ENCODE assay signal across 25 cellular contexts in the genomic region with DNA sequence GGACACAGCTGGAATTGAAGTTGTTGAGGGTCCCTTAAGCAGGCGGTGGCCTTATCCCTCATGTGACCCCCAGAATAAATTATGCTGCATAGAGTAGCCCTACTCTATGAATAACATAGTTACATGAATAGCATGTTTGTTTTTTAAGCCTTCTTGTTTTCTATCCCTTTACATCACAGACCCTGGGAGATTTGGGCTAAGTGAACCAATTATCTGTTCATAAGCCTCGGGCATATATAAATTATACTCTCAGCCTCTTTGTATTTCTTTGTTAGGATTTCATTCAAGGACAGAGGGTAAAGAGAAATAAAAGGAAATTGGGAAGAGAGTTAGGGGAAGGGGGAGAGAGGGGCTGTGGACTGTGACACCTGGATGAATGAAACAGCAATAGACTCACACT. TPM values are rescaled to one million over a fixed set of nuclear protein-coding genes. Genes with fewer than 3 reads are reported as not detected.
DNase-seq lines count a peak whose midpoint lies in the region; ATAC-seq and FAIRE-seq lines count a peak whose summit lies in the region.
"Had no signal": no experiment of that assay in that cellular context is flagged by ENCODE, and none has a peak within 500 bp of the region (broad histone marks: within the 10 kb centered on the region; RNA-seq: fewer than 3 reads in every experiment).

No MANE protein-coding gene starts in this region.

- 87 to 90% methylated on average over 2 of the region's 2 CpGs for WGBS in aorta, 2 donors

- no peak for ATAC-seq in activated naive CD8-positive, alpha-beta T cell treated with anti-CD3 and anti-CD28 coated beads, Interleukin-2, amount 50 U/mL, for 24 hours
- no peak for ATAC-seq in aorta (ENCODE audit: low FRiP score)
- ATAC-seq: gastrocnemius medialis, right lobe of liver, Right ventricle myocardium inferior had no signal

- intact Hi-C loops in aorta (cut with DNase I) = no loop called here

- peak overlapping the region; percentile 25 for H3K27ac Mint-ChIP-seq in activated naive CD8-positive, alpha-beta T cell
- no peak overlapping the region for H3K27ac Mint-ChIP-seq in activated naive CD8-positive, alpha-beta T cell treated with anti-CD3 and anti-CD28 coated beads, Interleukin-2, amount 50 U/mL, for 24 hours
- H3K27ac Mint-ChIP-seq: activated naive CD8-positive, alpha-beta T cell treated with anti-CD3 and anti-CD28 coated beads, Interleukin-2, amount 10 ng/mL, durations not matched to agents 7 days and 5 days; GM23338; T-helper 2 cell treated with Interferon-gamma antibody and Interleukin-4, amounts not matched to agents 5 μg/mL and 100 μg/mL, for 36 hours had no signal

- no peak overlapping the region for H3K4me3 ChIP-seq in aorta (ENCODE audit: low read length in 2 of 2)
- H3K4me3 ChIP-seq: BLaER1 treated with 17β-estradiol and CSF1 and Interleukin-3, amounts not matched to agents 10 nM and 100 nM; gastrocnemius medialis; GM23338; lung; PC-9; right lobe of liver had no signal

- H3K36me3 ChIP-seq in aorta (ENCODE audit: control insufficient read depth in 1 of 2, insufficient read depth in 2 of 2, low read length in 1 of 2) = no peaks in the 10 kb centered on the region
- H3K36me3 ChIP-seq: gastrocnemius medialis, right lobe of liver had no signal

- H3K36me3 Mint-ChIP-seq in activated naive CD8-positive, alpha-beta T cell = peaks cover 45% of the 10 kb centered on the region
- H3K36me3 Mint-ChIP-seq in activated naive CD8-positive, alpha-beta T cell treated with anti-CD3 and anti-CD28 coated beads, Interleukin-2, amount 50 U/mL, for 24 hours (ENCODE audit: low read depth) = peaks cover 71% of the 10 kb centered on the region

- H3K27me3 ChIP-seq in aorta (ENCODE audit: control insufficient read depth in 1 of 2, insufficient read depth in 2 of 2, low read length in 1 of 2) = no peaks in the 10 kb centered on the region
- H3K27me3 ChIP-seq: BLaER1 treated with 17β-estradiol and CSF1 and Interleukin-3, amounts not matched to agents 10 nM and 100 nM; gastrocnemius medialis; right lobe of liver had no signal

- peaks cover 21% of the 10 kb centered on the region for H3K9me3 Mint-ChIP-seq in activated naive CD8-positive, alpha-beta T cell (ENCODE audit: low read depth)
- peaks cover 13% of the 10 kb centered on the region for H3K9me3 Mint-ChIP-seq in activated naive CD8-positive, alpha-beta T cell treated with anti-CD3 and anti-CD28 coated beads, Interleukin-2, amount 50 U/mL, for 24 hours

- H3K27ac ChIP-seq in aorta (ENCODE audit: low read depth in 1 of 2, low read length in 2 of 2) = no peak overlapping the region
- H3K27ac ChIP-seq: BLaER1 treated with 17β-estradiol and CSF1 and Interleukin-3, amounts not matched to agents 10 nM and 100 nM; gastrocnemius medialis; KMS-11; PC-9; right lobe of liver had no signal

- no peak for DNase-seq in activated naive CD8-positive, alpha-beta T cell treated with anti-CD3 and anti-CD28 coated beads, Interleukin-2, amount 50 U/mL, for 24 hours
- DNase-seq in NCI-H2227 treated with DMSO at 0.1 percent for 48 hours (lab: John Stamatoyannopoulos, UW) (peak; percentile 9), foreskin melanocyte (peak; percentile 69), aorta (no peak), NCI-H524 (lab: John Stamatoyannopoulos, UW) (no peak), GM19239 (ENCODE audit: insufficient read length, low spot score) (no peak)
- DNase-seq: activated CD4-positive, alpha-beta T cell treated with anti-CD3 and anti-CD28 coated beads for 4 hours; activated naive CD8-positive, alpha-beta T cell treated with anti-CD3 and anti-CD28 coated beads, Interleukin-2, amount 10 ng/mL, durations not matched to agents 7 days and 5 days; central memory CD4-positive, alpha-beta T cell; dermis blood vessel endothelial cell; gastrocnemius medialis; NCI-H187 treated with DMSO at 0.1 percent for 48 hours; NCI-H345; PC-9; right lobe of liver; stimulated activated CD4-positive, alpha-beta T cell treated with anti-CD3 and anti-CD28 coated beads, Interleukin-4, amount 100 ng/mL, for 1 hour; trophoblast cell had no signal

- peaks cover 2% of the 10 kb centered on the region for H3K9me3 ChIP-seq in aorta (ENCODE audit: control insufficient read depth, low read length)
- H3K9me3 ChIP-seq: gastrocnemius medialis, right lobe of liver had no signal

- peaks cover 9% of the 10 kb centered on the region for H3K4me1 Mint-ChIP-seq in activated naive CD8-positive, alpha-beta T cell (ENCODE audit: low read depth)
- peaks cover 4% of the 10 kb centered on the region for H3K4me1 Mint-ChIP-seq in activated naive CD8-positive, alpha-beta T cell treated with anti-CD3 and anti-CD28 coated beads, Interleukin-2, amount 50 U/mL, for 24 hours
- H3K4me1 Mint-ChIP-seq: GM23338 had no signal

- no peaks in the 10 kb centered on the region for H3K27me3 Mint-ChIP-seq in activated naive CD8-positive, alpha-beta T cell
- no peaks in the 10 kb centered on the region for H3K27me3 Mint-ChIP-seq in activated naive CD8-positive, alpha-beta T cell treated with anti-CD3 and anti-CD28 coated beads, Interleukin-2, amount 50 U/mL, for 24 hours
- H3K27me3 Mint-ChIP-seq: activated naive CD8-positive, alpha-beta T cell treated with anti-CD3 and anti-CD28 coated beads, Interleukin-2, amount 10 ng/mL, durations not matched to agents 7 days and 5 days had no signal

- H3K4me1 ChIP-seq in aorta (ENCODE audit: control insufficient read depth in 1 of 2, insufficient read depth in 2 of 2, low read length in 2 of 2) = no peaks in the 10 kb centered on the region
- H3K4me1 ChIP-seq: BLaER1 treated with 17β-estradiol and CSF1 and Interleukin-3, amounts not matched to agents 10 nM and 100 nM; gastrocnemius medialis; right lobe of liver had no signal

- no peak for FAIRE-seq in GM19239 (lab: Jason Lieb, UNC)
- FAIRE-seq: endometrium had no signal

- H3K4me3 Mint-ChIP-seq in activated naive CD8-positive, alpha-beta T cell = no peak overlapping the region
- H3K4me3 Mint-ChIP-seq in activated naive CD8-positive, alpha-beta T cell treated with anti-CD3 and anti-CD28 coated beads, Interleukin-2, amount 50 U/mL, for 24 hours = no peak overlapping the region
- H3K4me3 Mint-ChIP-seq: activated naive CD8-positive, alpha-beta T cell treated with anti-CD3 and anti-CD28 coated beads, Interleukin-2, amount 10 ng/mL, durations not matched to agents 7 days and 5 days; GM23338; T-helper 2 cell treated with Interferon-gamma antibody and Interleukin-4, amounts not matched to agents 5 μg/mL and 100 μg/mL, for 36 hours had no signal

RNA-seq across cellular contexts. Expression of a gene that starts 35.4 kb away (rescaled TPM):
- 100 to 1,000 TPM; 110 to 117 TPM for total RNA-seq in aorta
- polyA plus RNA-seq in aorta = 100 to 1,000 TPM; 109 to 117 TPM

Comparison
In these comparisons a context has a peak if more than half of its experiments do, and no peak if none do; other contexts are left out.
1. DNase-seq: peak in NCI-H2227 treated with DMSO at 0.1 percent for 48 hours (single experiment) and foreskin melanocyte (single experiment); none in activated naive CD8-positive, alpha-beta T cell treated with anti-CD3 and anti-CD28 coated beads, Interleukin-2, amount 50 U/mL, for 24 hours (single experiment), aorta (0 of 2), NCI-H524 (0 of 2) and GM19239 (single experiment).